Comparison of ENCODE assay signal across 15 cellular contexts in the genomic region with DNA sequence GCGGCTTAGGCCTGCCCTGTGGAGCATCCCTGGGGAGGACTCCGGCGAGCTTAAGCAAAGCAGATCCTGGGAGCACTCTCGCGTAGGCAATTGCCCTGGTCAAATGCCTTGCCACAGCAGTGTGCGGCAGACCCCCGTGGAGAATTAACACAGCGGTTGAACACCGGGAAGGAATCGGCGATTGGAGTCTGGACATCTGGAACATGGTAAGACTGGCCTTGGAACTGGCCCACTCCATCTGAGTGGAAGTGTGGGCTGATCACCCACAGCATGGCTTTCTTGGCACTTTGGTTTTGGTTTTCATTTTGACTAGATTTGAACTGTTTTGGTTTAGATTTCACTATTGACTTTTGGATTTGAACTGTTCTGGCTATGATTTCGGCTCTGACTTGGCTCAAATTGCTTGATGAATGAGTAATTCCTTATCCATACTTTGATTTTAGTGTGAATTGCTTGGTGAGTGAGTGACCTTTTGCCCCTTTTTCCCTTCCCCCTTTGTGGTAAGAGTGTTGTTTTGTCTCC.
DNase-seq lines count a peak whose midpoint lies in the region; ATAC-seq and TF ChIP-seq lines count a peak whose summit lies in the region.
"Had no signal": no experiment of that assay in that cellular context is flagged by ENCODE, and none has a peak within 500 bp of the region (broad histone marks: within the 10 kb centered on the region; RNA-seq: fewer than 3 reads in every experiment).

No MANE protein-coding gene starts in this region.

- CTCF ChIA-PET in GM10248 (lab: Yijun Ruan, JAX) (interaction anchor here (1.0 kb wide), 1 partner anchor 27 kb away, joined by 3 read pairs; no protein-coding TSS in a partner anchor), RWPE1 (lab: Yijun Ruan, JAX) (no interaction called here)

- no peaks in the 10 kb centered on the region for H3K9me2 ChIP-seq in SU-DHL-6 (replicated peaks; ENCODE audit: insufficient read depth, low read length)

- no peak overlapping the region for H3K4me2 ChIP-seq in SU-DHL-6 (ENCODE audit: low read depth, low read length, poor library complexity, severe bottlenecking)
- H3K4me2 ChIP-seq: PC-9 had no signal

- H3K27me3 ChIP-seq in SU-DHL-6 (ENCODE audit: low read length): no peaks in the 10 kb centered on the region
- H3K27me3 ChIP-seq: brain microvascular endothelial cell had no signal

- H3K27ac ChIP-seq in SU-DHL-6 (ENCODE audit: low read depth, low read length): peak overlapping the region; percentile 23; the same call in 1 of the 2 replicates
- no peak overlapping the region for H3K27ac ChIP-seq in RWPE1
- H3K27ac ChIP-seq: brain microvascular endothelial cell, HL-60, PC-9 had no signal

- no peaks in the 10 kb centered on the region for H3K36me3 ChIP-seq in SU-DHL-6 (ENCODE audit: low read length)
- H3K36me3 ChIP-seq: brain microvascular endothelial cell had no signal

- peak; percentile 42 for ATAC-seq in GM19023 (IDR thresholded peaks at IDR 0.05; ENCODE audit: unreplicated experiment)
- peak; percentile 56 for ATAC-seq in HG02642 (IDR thresholded peaks at IDR 0.05; ENCODE audit: poor library complexity, unreplicated experiment)

- H3K4me3 ChIP-seq in SU-DHL-6 (ENCODE audit: insufficient read depth, low read length, poor library complexity, severe bottlenecking): no peak overlapping the region
- H3K4me3 ChIP-seq: PC-9 had no signal

- TF ChIP-seq CTCF in GM10248 (IDR thresholded peaks at IDR 0.05; ENCODE audit: control extremely low read depth, extremely low read depth, low read depth, missing control alignments) (no peak), SU-DHL-6 (IDR thresholded peaks at IDR 0.05; ENCODE audit: insufficient read depth, low read length, poor library complexity, severe bottlenecking) (no peak), RWPE1 (conservative IDR thresholded peaks at IDR 0.05; ENCODE audit: low read depth) (no peak)

- H3K79me2 ChIP-seq in SU-DHL-6 (ENCODE audit: insufficient read depth, low read length): peaks cover 100% of the 10 kb centered on the region

- POLR2A ChIA-PET in GM10248 (lab: Yijun Ruan, JAX) (no interaction called here), RWPE1 (lab: Yijun Ruan, JAX; ENCODE audit: low non-redundant PET) (no interaction called here)

- H3K9ac ChIP-seq in SU-DHL-6 (ENCODE audit: low read length): no peak overlapping the region

- no peak overlapping the region for H2AFZ ChIP-seq in SU-DHL-6 (ENCODE audit: low read depth, low read length, severe bottlenecking)
- H2AFZ ChIP-seq: PC-9 had no signal

- H3F3A ChIP-seq in SU-DHL-6 (ENCODE audit: insufficient read depth): peaks cover 26% of the 10 kb centered on the region

- no peaks in the 10 kb centered on the region for H4K20me1 ChIP-seq in SU-DHL-6 (ENCODE audit: low read depth, low read length)

- H3K9me3 ChIP-seq in SU-DHL-6 (ENCODE audit: insufficient read depth, low read length): no peaks in the 10 kb centered on the region

- peak; percentile 19 for DNase-seq in GM10248 (ENCODE audit: extremely low spot score)
- DNase-seq in RWPE1 (ENCODE audit: low spot score): no peak
- DNase-seq in NAMALWA (ENCODE audit: low spot score): no peak
- DNase-seq in HCEC 1CT: no peak
- DNase-seq in GM03348 (ENCODE audit: low spot score): no peak
- DNase-seq: activated gamma-delta T cell; brain microvascular endothelial cell; endodermal cell; kidney; PC-9; stimulated activated CD4-positive, alpha-beta T cell treated with anti-CD3 and anti-CD28 coated beads, Interleukin-4, amount 100 ng/mL, for 24 hours had no signal
